Comparison of ENCODE assay signal across 4 cellular contexts in the genomic region with DNA sequence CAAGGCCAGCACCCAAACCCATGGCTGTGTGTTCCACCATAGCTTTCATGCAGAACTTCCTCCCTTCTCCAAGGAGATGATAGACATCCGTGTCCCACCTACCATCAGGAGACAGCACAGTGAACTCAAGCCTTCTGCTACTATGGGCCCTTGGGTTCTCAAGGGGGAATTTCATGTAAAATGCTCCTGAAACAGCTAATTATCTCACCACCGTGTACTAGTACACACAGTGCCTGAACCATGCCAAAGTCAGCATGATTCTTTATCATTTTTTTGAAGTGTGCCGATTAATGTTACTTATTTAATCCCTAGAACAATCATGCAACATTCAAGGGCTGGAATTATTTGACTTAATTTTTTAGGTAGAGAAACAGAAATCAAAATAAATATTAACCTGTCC. TPM values are rescaled to one million over a fixed set of nuclear protein-coding genes. Genes with fewer than 3 reads are reported as not detected.
"Had no signal": no experiment of that assay in that cellular context is flagged by ENCODE, and none has a peak within 500 bp of the region (broad histone marks: within the 10 kb centered on the region; RNA-seq: fewer than 3 reads in every experiment).

No MANE protein-coding gene starts in this region.

RNA-seq across cellular contexts. Expression of gene FCGR1A, which starts 53.9 kb away (rescaled TPM):
- total RNA-seq: LHCN-M2, M059J, MCF 10A, NCI-H460 had no signal
